In the genomic region with DNA sequence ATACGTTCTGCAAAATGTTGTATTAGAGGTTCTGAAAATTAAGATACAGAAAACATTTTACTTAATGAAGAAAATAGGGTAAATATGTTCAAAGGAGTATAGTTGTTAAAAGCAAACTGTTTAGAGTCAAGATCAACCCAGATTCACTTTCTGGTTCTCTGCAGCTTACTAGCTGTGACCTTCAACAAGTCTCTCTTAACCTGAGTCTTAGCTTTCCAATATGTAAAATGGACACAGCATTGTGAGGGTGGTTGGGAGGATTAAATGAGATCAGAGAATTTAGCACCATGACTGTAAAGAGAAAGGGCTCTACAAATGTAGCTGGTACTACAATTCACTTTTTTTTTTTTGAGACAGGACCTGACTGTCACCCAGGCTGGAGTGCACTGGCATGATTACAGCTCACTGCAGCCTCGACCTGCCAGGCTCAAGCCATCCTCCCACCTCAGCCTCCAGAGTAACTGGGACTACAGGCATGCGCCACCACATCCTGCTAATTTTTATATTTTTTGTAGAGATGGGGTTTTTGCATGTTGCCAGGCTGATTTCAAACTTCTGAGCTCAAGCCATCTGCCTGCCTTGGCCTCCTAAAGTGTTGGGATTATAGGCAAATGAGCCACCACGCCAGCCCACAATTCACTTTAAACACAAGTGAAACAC, we compare ENCODE assay signal across 10 cellular contexts. TPM values are rescaled to one million over a fixed set of nuclear protein-coding genes. Genes with fewer than 3 reads are reported as not detected.
DNase-seq lines count a peak whose midpoint lies in the region; ATAC-seq and TF ChIP-seq lines count a peak whose summit lies in the region.
"Had no signal": no experiment of that assay in that cellular context is flagged by ENCODE, and none has a peak within 500 bp of the region (broad histone marks: within the 10 kb centered on the region; RNA-seq: fewer than 3 reads in every experiment).

No MANE protein-coding gene starts in this region.

- intact Hi-C loops in heart left ventricle (cut with DNase I) (loop anchor here in 8 of 10 donors (2.0 to 5.0 kb wide), 6 partner anchors 35 to 70 kb away; partner anchors contain the start of gene ATP1A1 (in 1 of the 8)), left ventricle myocardium superior (cut with micrococcal nuclease) (no loop called here), PC-3 (cut with micrococcal nuclease) (no loop called here)

- peak overlapping the region; percentile 84 to 91 for H3K4me3 Mint-ChIP-seq in effector memory CD8-positive, alpha-beta T cell
- H3K4me3 Mint-ChIP-seq in stimulated activated naive CD8-positive, alpha-beta T cell treated with anti-CD3 and anti-CD28 coated beads, Interleukin-15, amount 100 ng/mL, for 72 hours = peak overlapping the region; percentile 84 to 96

- POLR2A ChIA-PET in PC-3 (lab: Charles Lee; ENCODE audit: unreplicated experiment) = no interaction called here

- no peaks in the 10 kb centered on the region for H3K9me2 ChIP-seq in PC-3 (replicated peaks; ENCODE audit: low read length)

- H4K20me1 ChIP-seq in PC-3 (ENCODE audit: low read length) = no peaks in the 10 kb centered on the region

- DNase-seq in heart left ventricle = no peak
- DNase-seq in left ventricle myocardium superior = no peak
- no peak for DNase-seq in PC-3
- DNase-seq in effector memory CD8-positive, alpha-beta T cell = no peak
- no peak for DNase-seq in stimulated activated naive CD8-positive, alpha-beta T cell treated with anti-CD3 and anti-CD28 coated beads, Interleukin-15, amount 100 ng/mL, for 72 hours
- DNase-seq in stimulated activated CD4-positive, alpha-beta T cell treated with anti-CD3 and anti-CD28 coated beads, Interleukin-4, amount 100 ng/mL, for 1 hour = no peak
- DNase-seq in NCI-H1436 treated with DMSO at 0.1 percent for 48 hours (lab: John Stamatoyannopoulos, UW) = no peak
- DNase-seq: left lung, SHP77 treated with DMSO at 0.1 percent for 48 hours had no signal

- no peak overlapping the region for H2AFZ ChIP-seq in PC-3 (ENCODE audit: low read length)

- CTCF ChIA-PET in PC-3 (lab: Charles Lee) = no interaction called here

- ATAC-seq in heart left ventricle (no peak), left ventricle myocardium superior (no peak), PC-3 (no peak), GM18870 (IDR thresholded peaks at IDR 0.05; ENCODE audit: unreplicated experiment) (no peak)
- ATAC-seq in effector memory CD8-positive, alpha-beta T cell (replicated peaks) = no peak
- no peak for ATAC-seq in stimulated activated naive CD8-positive, alpha-beta T cell treated with anti-CD3 and anti-CD28 coated beads, Interleukin-15, amount 100 ng/mL, for 72 hours

- no peak for TF ChIP-seq POLR2A in heart left ventricle (IDR thresholded peaks at IDR 0.05)

- peaks cover 4 to 57% (median 24%) of the 10 kb centered on the region in 12 donors for H3K4me1 ChIP-seq in heart left ventricle
- peaks cover 16% of the 10 kb centered on the region for H3K4me1 ChIP-seq in PC-3 (ENCODE audit: insufficient read depth, low read length)

- peaks cover 10% of the 10 kb centered on the region; the same call in 1 of the 2 replicates for H3K79me2 ChIP-seq in PC-3 (ENCODE audit: low read length)

- peak overlapping the region in 3 of 12 donors; percentile 73 to 84 (median 79) for H3K4me3 ChIP-seq in heart left ventricle
- H3K4me3 ChIP-seq in PC-3 (ENCODE audit: low read length) = peak overlapping the region; percentile 81; the same call in 1 of the 2 replicates

- H3K9me3 ChIP-seq in heart left ventricle = no peaks in the 10 kb centered on the region
- H3K9me3 ChIP-seq in PC-3 (ENCODE audit: low read length) = no peaks in the 10 kb centered on the region
- H3K9me3 ChIP-seq: left lung had no signal

- 83 to 88% (median 85%) methylated on average over 4 of the region's 4 CpGs for WGBS in heart left ventricle, 4 donors

- H3K36me3 Mint-ChIP-seq in effector memory CD8-positive, alpha-beta T cell (ENCODE audit: insufficient read depth) = peaks cover 22% of the 10 kb centered on the region

- H3K9me3 Mint-ChIP-seq in effector memory CD8-positive, alpha-beta T cell = no peaks in the 10 kb centered on the region
- peaks cover 0 to 3% of the 10 kb centered on the region in 2 donors for H3K9me3 Mint-ChIP-seq in stimulated activated naive CD8-positive, alpha-beta T cell treated with anti-CD3 and anti-CD28 coated beads, Interleukin-15, amount 100 ng/mL, for 72 hours

- no peak overlapping the region for H3K9ac ChIP-seq in PC-3 (ENCODE audit: low read length)

- no TSS peak for BruUV-seq in PC-3 (replicated peaks; lab: Mats Ljungman, UMichigan)

- H3K4me2 ChIP-seq in PC-3 (ENCODE audit: low read length) = peak overlapping the region; percentile 99; the same call in 1 of the 2 replicates

- TF ChIP-seq CTCF in heart left ventricle (IDR thresholded peaks at IDR 0.05) = no peak
- no peak for TF ChIP-seq CTCF in PC-3 (conservative IDR thresholded peaks at IDR 0.05; ENCODE audit: low read depth, low read length)

- no peaks in the 10 kb centered on the region for H3F3A ChIP-seq in PC-3 (ENCODE audit: low read length, unreplicated experiment)

- no peaks in the 10 kb centered on the region for H3K27me3 Mint-ChIP-seq in effector memory CD8-positive, alpha-beta T cell
- H3K27me3 Mint-ChIP-seq in stimulated activated naive CD8-positive, alpha-beta T cell treated with anti-CD3 and anti-CD28 coated beads, Interleukin-15, amount 100 ng/mL, for 72 hours = no peaks in the 10 kb centered on the region

- H3K27ac ChIP-seq in heart left ventricle (peak overlapping the region; percentile 27 to 95 (median 84)), PC-3 (ENCODE audit: low read length) (no peak overlapping the region)
- H3K27ac ChIP-seq: left lung had no signal

- peak overlapping the region; percentile 55 to 95 for H3K27ac Mint-ChIP-seq in effector memory CD8-positive, alpha-beta T cell
- peak overlapping the region; percentile 95 to 98 for H3K27ac Mint-ChIP-seq in stimulated activated naive CD8-positive, alpha-beta T cell treated with anti-CD3 and anti-CD28 coated beads, Interleukin-15, amount 100 ng/mL, for 72 hours

- H3K4me1 Mint-ChIP-seq in effector memory CD8-positive, alpha-beta T cell (ENCODE audit: low read depth in 2 of 2) = peaks cover 13 to 21% of the 10 kb centered on the region in 2 donors
- H3K4me1 Mint-ChIP-seq in stimulated activated naive CD8-positive, alpha-beta T cell treated with anti-CD3 and anti-CD28 coated beads, Interleukin-15, amount 100 ng/mL, for 72 hours = peaks cover 63% of the 10 kb centered on the region

- no peaks in the 10 kb centered on the region for H3K36me3 ChIP-seq in heart left ventricle
- H3K36me3 ChIP-seq in PC-3 (ENCODE audit: low read depth, low read length) = no peaks in the 10 kb centered on the region
- H3K36me3 ChIP-seq: left lung had no signal

- H3K27me3 ChIP-seq in heart left ventricle (no peaks in the 10 kb centered on the region), PC-3 (ENCODE audit: low read length) (no peaks in the 10 kb centered on the region)
- H3K27me3 ChIP-seq: left lung had no signal

RNA-seq across cellular contexts. Expression of gene ATP1A1, which starts 43.9 kb away (rescaled TPM):
- 100 to 1,000 TPM; 175 to 436 (median 241) TPM for total RNA-seq in heart left ventricle
- polyA plus RNA-seq in heart left ventricle = 100 to 1,000 TPM; 115 to 896 TPM
- total RNA-seq in left ventricle myocardium superior = 269 TPM
- 154 and 181 TPM in 2 replicates for total RNA-seq in PC-3 (2014; rRNA removed)

Comparison
In these comparisons a context has a peak if more than half of its experiments do, and no peak if none do; other contexts are left out.
1. intact Hi-C loops: an anchor here in heart left ventricle (2.0 to 5.0 kb wide); none called in left ventricle myocardium superior and PC-3.